Comparison of ENCODE assay signal across 18 cellular contexts in the genomic region with DNA sequence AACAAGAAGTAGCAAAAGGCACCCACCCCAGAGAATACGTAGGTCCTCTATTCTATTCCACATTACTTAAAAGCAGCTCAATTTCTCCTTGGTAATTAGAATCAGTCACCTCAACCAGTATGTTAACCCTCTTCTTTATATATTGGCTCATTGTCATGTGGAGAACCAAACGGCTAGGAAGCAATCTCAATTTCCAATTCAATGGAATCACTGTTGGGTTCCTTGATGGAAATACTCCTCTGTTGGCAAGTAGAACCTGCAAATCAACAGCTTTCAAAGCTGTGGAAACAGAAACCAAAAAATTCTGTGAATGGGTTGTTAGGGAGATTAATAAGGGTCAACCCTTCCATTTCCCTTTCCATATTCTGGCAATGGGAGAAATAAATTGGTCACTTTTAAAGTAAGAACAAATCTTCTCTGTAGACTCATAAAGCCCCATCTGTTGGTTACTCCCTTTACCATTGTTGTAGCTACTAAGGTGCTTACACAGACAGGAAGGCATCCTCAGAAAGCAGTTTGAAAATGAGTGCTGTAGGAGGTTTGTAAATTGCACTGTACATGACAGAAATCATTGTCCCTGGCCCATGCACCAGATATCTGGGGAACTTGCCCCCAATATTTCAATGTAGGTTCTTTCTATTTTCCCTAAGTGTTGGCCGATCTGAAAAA.
DNase-seq lines count a peak whose midpoint lies in the region; ATAC-seq and TF ChIP-seq lines count a peak whose summit lies in the region.
"Had no signal": no experiment of that assay in that cellular context is flagged by ENCODE, and none has a peak within 500 bp of the region (broad histone marks: within the 10 kb centered on the region; RNA-seq: fewer than 3 reads in every experiment).

No MANE protein-coding gene starts in this region.

- DNase-seq in ELF-1 (ENCODE audit: low read depth, low spot score) (peak; percentile 11), endothelial cell (ENCODE audit: low spot score) (no peak), body of pancreas (no peak), DMS114 treated with DMSO at 0.1 percent for 48 hours (lab: John Stamatoyannopoulos, UW; ENCODE audit: unreplicated experiment) (no peak), left cardiac atrium (no peak)
- DNase-seq in stimulated activated CD4-positive, alpha-beta T cell treated with anti-CD3 and anti-CD28 coated beads, Interleukin-4, amount 100 ng/mL, for 1 hour, result no peak
- DNase-seq: CD8-positive, alpha-beta T cell; COR-L47; DND-41; GF-D8; GOT3; HCEC 1CT; HFFc6 had no signal

- H3K4me3 ChIP-seq in HUES64 (ENCODE audit: low read length) (no peak overlapping the region), iPS-20b (ENCODE audit: low read length) (peak overlapping the region; percentile 36), body of pancreas (no peak overlapping the region)
- H3K4me3 ChIP-seq: K562 had no signal

- H3K4me1 ChIP-seq in HUES64 (ENCODE audit: insufficient read depth, low read length), result peaks cover 10% of the 10 kb centered on the region
- H3K4me1 ChIP-seq in iPS-20b (ENCODE audit: insufficient read depth, low read length), result peaks cover 4% of the 10 kb centered on the region; the same call in 1 of the 2 replicates
- H3K4me1 ChIP-seq in body of pancreas, result no peaks in the 10 kb centered on the region

- peak overlapping the region; percentile 7 for H3K4me3 Mint-ChIP-seq in endothelial cell (ENCODE audit: unreplicated experiment)
- H3K4me3 Mint-ChIP-seq: CD14-positive monocyte; CD8-positive, alpha-beta T cell; HFFc6 had no signal

- H3K9me3 Mint-ChIP-seq in endothelial cell (ENCODE audit: unreplicated experiment), result no peaks in the 10 kb centered on the region

- TF ChIP-seq POLR2A in body of pancreas (IDR thresholded peaks at IDR 0.05), result no peak

- H3K36me3 ChIP-seq in HUES64 (ENCODE audit: insufficient read depth, low read length) (no peaks in the 10 kb centered on the region), iPS-20b (ENCODE audit: insufficient read depth, low read depth, low read length) (no peaks in the 10 kb centered on the region), body of pancreas (replicated peaks in 1 of 2; ENCODE audit: insufficient read depth in 1 of 2, low read depth in 2 of 2) (no peaks in the 10 kb centered on the region)

- H3K9me3 ChIP-seq in HUES64 (ENCODE audit: insufficient read depth, low read depth, low read length) (peaks cover 9% of the 10 kb centered on the region; the same call in 1 of the 2 replicates), iPS-20b (ENCODE audit: insufficient read depth, low read depth, low read length) (no peaks in the 10 kb centered on the region; the same call in 1 of the 2 replicates), body of pancreas (no peaks in the 10 kb centered on the region)

- H3K27me3 ChIP-seq in HUES64 (ENCODE audit: insufficient read depth, low read length), result no peaks in the 10 kb centered on the region
- no peaks in the 10 kb centered on the region for H3K27me3 ChIP-seq in iPS-20b (ENCODE audit: insufficient read depth, low read length)
- H3K27me3 ChIP-seq in body of pancreas, result no peaks in the 10 kb centered on the region

- H3K36me3 Mint-ChIP-seq in endothelial cell (ENCODE audit: low read depth, unreplicated experiment), result no peaks in the 10 kb centered on the region
- H3K36me3 Mint-ChIP-seq: CD14-positive monocyte; CD8-positive, alpha-beta T cell had no signal

- H3K27ac ChIP-seq in HUES64 (ENCODE audit: low read depth, low read length) (peak overlapping the region; percentile 73; the same call in 1 of the 2 replicates), iPS-20b (ENCODE audit: low read length) (no peak overlapping the region), body of pancreas (no peak overlapping the region)
- H3K27ac ChIP-seq: 22Rv1 had no signal

- H3K4me1 Mint-ChIP-seq in endothelial cell (ENCODE audit: unreplicated experiment), result no peaks in the 10 kb centered on the region
- H3K4me1 Mint-ChIP-seq: CD14-positive monocyte had no signal

- TF ChIP-seq CTCF in endothelial cell (IDR thresholded peaks at IDR 0.05; ENCODE audit: unreplicated experiment), result no peak
- no peak for TF ChIP-seq CTCF in body of pancreas (IDR thresholded peaks at IDR 0.05)

- intact Hi-C loops in body of pancreas (cut with DNase I) (no loop called here), left cardiac atrium (cut with DNase I) (no loop called here)

- no peak for ATAC-seq in body of pancreas
- ATAC-seq in left cardiac atrium, result no peak
- ATAC-seq: CD8-positive, alpha-beta T cell; K562 had no signal

- WGBS in HUES64, result 36% methylated on average over 3 of the region's 3 CpGs
- 77 to 81% methylated on average over 3 of the region's 3 CpGs for WGBS in body of pancreas, 2 donors

- H3K9ac ChIP-seq in HUES64 (ENCODE audit: low read depth, low read length) (no peak overlapping the region), iPS-20b (ENCODE audit: low read depth, low read length) (no peak overlapping the region)

- no peak overlapping the region for H3K27ac Mint-ChIP-seq in endothelial cell (ENCODE audit: unreplicated experiment)
- H3K27ac Mint-ChIP-seq: CD8-positive, alpha-beta T cell; HFFc6 had no signal

- peaks cover 2% of the 10 kb centered on the region for H3K27me3 Mint-ChIP-seq in endothelial cell (ENCODE audit: unreplicated experiment)
